ENCODE assay signal across 8 cellular contexts in genomic region chr9:36163049-36163839, GRCh38. TPM values are rescaled to one million over a fixed set of nuclear protein-coding genes. Genes with fewer than 3 reads are reported as not detected.
DNase-seq lines count a peak whose midpoint lies in the region; ATAC-seq lines count a peak whose summit lies in the region.

No MANE protein-coding gene starts in this region.

- WGBS in right cardiac atrium: 24% methylated on average over 9 of the region's 9 CpGs

- ATAC-seq in right cardiac atrium: peak; percentile 66 to 71

- no peaks in the 10 kb centered on the region for H3K9me3 ChIP-seq in right cardiac atrium (ENCODE audit: control insufficient read depth, low read length)

- intact Hi-C loops in right cardiac atrium (cut with DNase I): loop anchor here in 1 of 4 donors (10.0 kb wide), 1 partner anchor 58 kb away; no protein-coding TSS in a partner anchor

- H3K4me3 ChIP-seq in right cardiac atrium (ENCODE audit: low read length): no peak overlapping the region

- H3K27me3 ChIP-seq in right cardiac atrium (ENCODE audit: control insufficient read depth, insufficient read depth): no peaks in the 10 kb centered on the region

- no peaks in the 10 kb centered on the region for H3K4me1 ChIP-seq in right cardiac atrium (ENCODE audit: control insufficient read depth, insufficient read depth, low read length)

- peak; percentile 70 for DNase-seq in DMS79 treated with DMSO at 0.1 percent for 48 hours (lab: John Stamatoyannopoulos, UW)
- peak; percentile 92 for DNase-seq in amniotic epithelial cell (ENCODE audit: low read depth)
- peak; percentile 80 to 91 (median 90) for DNase-seq in right cardiac atrium
- peak; percentile 45 for DNase-seq in putamen (ENCODE audit: low spot score)
- no peak for DNase-seq in activated CD4-positive, alpha-beta T cell treated with anti-CD3 and anti-CD28 coated beads, Interleukin-2, amount 50 U/mL, for 1 hour
- no peak for DNase-seq in SW 1271 (lab: John Stamatoyannopoulos, UW)
- DNase-seq in NOMO-1 treated with dmso at 0.1 percent for 144 hours (lab: John Stamatoyannopoulos, UW; ENCODE audit: unreplicated experiment): no peak
- DNase-seq in effector CD4-positive, alpha-beta T cell: no peak

- peak overlapping the region; percentile 51 for H3K27ac ChIP-seq in right cardiac atrium (ENCODE audit: low read length)

RNA-seq across cellular contexts. Expression of gene CCIN, which starts 5.9 kb away (rescaled TPM):
- under 1 TPM in 3 of 4 donors, not detected in 1; 0.12 to 0.28 (median 0.17) TPM for total RNA-seq in right cardiac atrium
- polyA plus RNA-seq in right cardiac atrium: 0.07 TPM

RNA-seq across cellular contexts. Expression of gene GLIPR2, which starts 26.7 kb away (rescaled TPM):
- 10 to 100 TPM in 3 of 4 donors, 1 to 10 TPM in 1; 9.0 to 23.2 (median 14.7) TPM for total RNA-seq in right cardiac atrium
- 8.8 TPM for polyA plus RNA-seq in right cardiac atrium

RNA-seq across cellular contexts. Expression of gene CLTA, which starts 27.5 kb away (rescaled TPM):
- total RNA-seq in right cardiac atrium: 10 to 100 TPM; 69.0 to 76.7 (median 75.1) TPM
- 69.5 TPM for polyA plus RNA-seq in right cardiac atrium

Comparison
In these comparisons a context has a peak if more than half of its experiments do, and no peak if none do; other contexts are left out.
1. DNase-seq: peak in DMS79 treated with DMSO at 0.1 percent for 48 hours (single experiment), amniotic epithelial cell (single experiment), right cardiac atrium (3 of 3) and putamen (single experiment); none in activated CD4-positive, alpha-beta T cell treated with anti-CD3 and anti-CD28 coated beads, Interleukin-2, amount 50 U/mL, for 1 hour (single experiment), SW 1271 (0 of 2), NOMO-1 treated with dmso at 0.1 percent for 144 hours (single experiment) and effector CD4-positive, alpha-beta T cell (single experiment).